ENCODE assay signal across 1 cellular context in genomic region chr9:137161558-137162483, GRCh38.
TF ChIP-seq lines count a peak whose summit lies in the region.

No MANE protein-coding gene starts in this region.

TF ChIP-seq in HCT116, 20 proteins besides CTCF, POLR2A, EP300 and RAD21 (continued from another document):
- no peak for TF ChIP-seq EZH2phosphoT487 (IDR thresholded peaks at IDR 0.05; ENCODE audit: borderline replicate concordance)
- TF ChIP-seq YY1 (IDR thresholded peaks at IDR 0.05; ENCODE audit: extremely low read depth, insufficient replicate concordance, low read depth, low read length) = no peak
- no peak for TF ChIP-seq FOSL1 (IDR thresholded peaks at IDR 0.05; ENCODE audit: low read depth)
- TF ChIP-seq TCF7L2 (IDR thresholded peaks at IDR 0.05; ENCODE audit: borderline replicate concordance, extremely low read depth, insufficient read depth, insufficient read length) = no peak
- no peak for TF ChIP-seq CEBPB (IDR thresholded peaks at IDR 0.05; ENCODE audit: low read depth)
- no peak for TF ChIP-seq ATF3 (IDR thresholded peaks at IDR 0.05)
- TF ChIP-seq SP1 (IDR thresholded peaks at IDR 0.05; ENCODE audit: low read depth) = no peak
